8 cellular contexts compared by ENCODE assay signal in the genomic region with DNA sequence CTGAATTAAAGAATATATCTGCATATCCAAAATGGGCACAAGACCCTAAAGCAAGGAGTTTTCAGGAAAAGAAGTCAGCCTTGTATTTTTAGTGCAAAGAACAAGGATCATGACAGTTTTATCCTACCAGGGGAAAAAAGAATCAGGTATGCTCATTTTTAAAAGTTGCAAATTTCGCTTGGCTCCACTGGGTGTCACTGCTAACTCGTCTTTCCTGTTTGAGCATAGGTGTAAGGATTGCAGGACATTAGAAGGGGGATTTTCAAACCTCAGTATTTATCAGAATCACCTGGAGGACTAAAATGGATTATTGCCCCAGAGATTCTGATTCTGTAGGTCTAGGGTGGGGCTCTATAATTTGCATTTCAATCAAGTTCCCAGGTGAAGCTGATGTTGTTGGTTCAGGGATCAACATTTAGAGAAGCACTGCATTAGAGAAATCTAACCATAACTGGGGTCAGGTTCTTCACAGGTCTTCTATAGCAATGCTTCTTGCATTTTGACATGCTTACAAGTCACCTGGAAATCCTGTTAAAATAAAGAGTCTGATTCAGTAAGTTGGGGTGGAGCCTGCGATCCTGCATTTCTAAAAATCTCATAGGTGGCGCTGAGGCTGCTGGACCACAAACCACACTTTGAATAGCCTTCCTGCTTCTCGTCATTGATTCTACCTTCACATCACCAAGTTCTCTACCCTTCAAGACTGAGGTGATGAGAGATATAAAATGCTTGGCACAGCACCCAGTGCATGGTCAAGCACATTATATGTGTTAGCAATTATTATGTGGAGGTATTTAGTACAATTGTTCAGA. TPM values are rescaled to one million over a fixed set of nuclear protein-coding genes. Genes with fewer than 3 reads are reported as not detected.
DNase-seq lines count a peak whose midpoint lies in the region; ATAC-seq and TF ChIP-seq lines count a peak whose summit lies in the region.

No MANE protein-coding gene starts in this region.

- no peak overlapping the region for H3K4me3 ChIP-seq in PC-3 (ENCODE audit: low read length)
- no peak overlapping the region for H3K4me3 ChIP-seq in foreskin fibroblast (ENCODE audit: low read depth in 1 of 2, low read length in 2 of 2)
- H3K4me3 ChIP-seq in upper lobe of right lung = no peak overlapping the region
- H3K4me3 ChIP-seq in coronary artery = no peak overlapping the region

- TF ChIP-seq CTCF in PC-3 (conservative IDR thresholded peaks at IDR 0.05; ENCODE audit: low read depth, low read length) = peak; percentile 82
- peak; percentile 43 for TF ChIP-seq CTCF in foreskin fibroblast (IDR thresholded peaks at IDR 0.05; ENCODE audit: low read depth, low read length)
- TF ChIP-seq CTCF in upper lobe of right lung (IDR thresholded peaks at IDR 0.05) = no peak
- no peak for TF ChIP-seq CTCF in coronary artery (IDR thresholded peaks at IDR 0.05)

- peaks cover 8% of the 10 kb centered on the region for H3K4me1 Mint-ChIP-seq in stimulated activated naive CD8-positive, alpha-beta T cell treated with anti-CD3 and anti-CD28 coated beads, Interleukin-15, amount 100 ng/mL, for 72 hours

- no peaks in the 10 kb centered on the region for H3K9me2 ChIP-seq in PC-3 (replicated peaks; ENCODE audit: low read length)

- H2AFZ ChIP-seq in PC-3 (ENCODE audit: low read length) = no peak overlapping the region

- peak; percentile 55 for ATAC-seq in stimulated activated naive CD8-positive, alpha-beta T cell treated with anti-CD3 and anti-CD28 coated beads, Interleukin-15, amount 100 ng/mL, for 72 hours
- ATAC-seq in stimulated activated naive CD8-positive, alpha-beta T cell treated with anti-CD3 and anti-CD28 coated beads, Interleukin-15, Interleukin-2, amounts not matched to agents 100 U/mL and 50 U/mL, for 24 hours = no peak
- peak; percentile 83 for ATAC-seq in PC-3
- no peak for ATAC-seq in GM18517 (IDR thresholded peaks at IDR 0.05; ENCODE audit: unreplicated experiment)
- ATAC-seq in upper lobe of right lung = no peak

- no peaks in the 10 kb centered on the region for H3K79me2 ChIP-seq in PC-3 (ENCODE audit: low read length)

- H3F3A ChIP-seq in PC-3 (ENCODE audit: low read length, unreplicated experiment) = no peaks in the 10 kb centered on the region

- DNase-seq in stimulated activated naive CD8-positive, alpha-beta T cell treated with anti-CD3 and anti-CD28 coated beads, Interleukin-15, amount 100 ng/mL, for 72 hours = no peak
- no peak for DNase-seq in stimulated activated naive CD8-positive, alpha-beta T cell treated with anti-CD3 and anti-CD28 coated beads, Interleukin-15, Interleukin-2, amounts not matched to agents 100 U/mL and 50 U/mL, for 24 hours
- DNase-seq in HuH-7 (ENCODE audit: low spot score) = peak; percentile 12
- peak; percentile 60 for DNase-seq in PC-3
- DNase-seq in foreskin fibroblast = peak in 1 of 2 donors; percentile 30
- no peak for DNase-seq in upper lobe of right lung
- DNase-seq in coronary artery (ENCODE audit: low spot score) = no peak

- no peaks in the 10 kb centered on the region for H3K9me3 ChIP-seq in PC-3 (ENCODE audit: low read length)
- no peaks in the 10 kb centered on the region for H3K9me3 ChIP-seq in upper lobe of right lung

- intact Hi-C loops in PC-3 (cut with micrococcal nuclease) (loop anchor here (1.0 kb wide), 2 partner anchors 49 to 167 kb away; no protein-coding TSS in a partner anchor), upper lobe of right lung (cut with DNase I) (no loop called here)

- H3K36me3 ChIP-seq in PC-3 (ENCODE audit: low read depth, low read length) (peaks cover 3% of the 10 kb centered on the region; the same call in 1 of the 2 replicates), upper lobe of right lung (no peaks in the 10 kb centered on the region)

- no TSS peak for BruUV-seq in PC-3 (replicated peaks; lab: Mats Ljungman, UMichigan)

- H3K4me1 ChIP-seq in PC-3 (ENCODE audit: insufficient read depth, low read length) (no peaks in the 10 kb centered on the region), upper lobe of right lung (no peaks in the 10 kb centered on the region)

- no peak overlapping the region for H3K4me3 Mint-ChIP-seq in stimulated activated naive CD8-positive, alpha-beta T cell treated with anti-CD3 and anti-CD28 coated beads, Interleukin-15, amount 100 ng/mL, for 72 hours

- POLR2A ChIA-PET in PC-3 (lab: Charles Lee; ENCODE audit: unreplicated experiment) = no interaction called here

- CTCF ChIA-PET in PC-3 (lab: Charles Lee) = no interaction called here

- no peak overlapping the region for H3K4me2 ChIP-seq in PC-3 (ENCODE audit: low read length)

- H3K27me3 ChIP-seq in PC-3 (ENCODE audit: low read length) = peaks cover 8% of the 10 kb centered on the region
- H3K27me3 ChIP-seq in upper lobe of right lung = no peaks in the 10 kb centered on the region

- H3K9ac ChIP-seq in PC-3 (ENCODE audit: low read length) = no peak overlapping the region

- H3K9me3 Mint-ChIP-seq in stimulated activated naive CD8-positive, alpha-beta T cell treated with anti-CD3 and anti-CD28 coated beads, Interleukin-15, amount 100 ng/mL, for 72 hours = no peaks in the 10 kb centered on the region

- no peak overlapping the region for H3K27ac Mint-ChIP-seq in stimulated activated naive CD8-positive, alpha-beta T cell treated with anti-CD3 and anti-CD28 coated beads, Interleukin-15, amount 100 ng/mL, for 72 hours

- no peaks in the 10 kb centered on the region for H3K27me3 Mint-ChIP-seq in stimulated activated naive CD8-positive, alpha-beta T cell treated with anti-CD3 and anti-CD28 coated beads, Interleukin-15, amount 100 ng/mL, for 72 hours

- H3K27ac ChIP-seq in PC-3 (ENCODE audit: low read length) (no peak overlapping the region), upper lobe of right lung (no peak overlapping the region), coronary artery (no peak overlapping the region)

- no peaks in the 10 kb centered on the region for H4K20me1 ChIP-seq in PC-3 (ENCODE audit: low read length)

RNA-seq across cellular contexts. Expression of gene NUF2, which starts 39.6 kb away (rescaled TPM):
- 35.6 and 62.1 TPM in 2 replicates for total RNA-seq in PC-3 (2014; rRNA removed)
- 0.64 TPM for total RNA-seq in upper lobe of right lung

Comparison
In these comparisons a context has a peak if more than half of its experiments do, and no peak if none do; other contexts are left out.
1. ATAC-seq: peak in stimulated activated naive CD8-positive, alpha-beta T cell treated with anti-CD3 and anti-CD28 coated beads, Interleukin-15, amount 100 ng/mL, for 72 hours (single experiment) and PC-3 (single experiment); none in stimulated activated naive CD8-positive, alpha-beta T cell treated with anti-CD3 and anti-CD28 coated beads, Interleukin-15, Interleukin-2, amounts not matched to agents 100 U/mL and 50 U/mL, for 24 hours (single experiment), GM18517 (single experiment) and upper lobe of right lung (single experiment).
2. DNase-seq: peak in HuH-7 (single experiment) and PC-3 (single experiment); none in stimulated activated naive CD8-positive, alpha-beta T cell treated with anti-CD3 and anti-CD28 coated beads, Interleukin-15, amount 100 ng/mL, for 72 hours (0 of 2), stimulated activated naive CD8-positive, alpha-beta T cell treated with anti-CD3 and anti-CD28 coated beads, Interleukin-15, Interleukin-2, amounts not matched to agents 100 U/mL and 50 U/mL, for 24 hours (single experiment), upper lobe of right lung (single experiment) and coronary artery (single experiment).
3. CTCF ChIP-seq: peak in PC-3 (single experiment) and foreskin fibroblast (single experiment); none in upper lobe of right lung (single experiment) and coronary artery (single experiment).
4. RNA of gene NUF2, which starts 39.6 kb away (total RNA-seq): 35.6 to 62.1 TPM in PC-3; 0.64 TPM in upper lobe of right lung (single experiment); every median in the first group is over 10 times any median in the second.